27 cellular contexts compared by ENCODE assay signal in the genomic region with DNA sequence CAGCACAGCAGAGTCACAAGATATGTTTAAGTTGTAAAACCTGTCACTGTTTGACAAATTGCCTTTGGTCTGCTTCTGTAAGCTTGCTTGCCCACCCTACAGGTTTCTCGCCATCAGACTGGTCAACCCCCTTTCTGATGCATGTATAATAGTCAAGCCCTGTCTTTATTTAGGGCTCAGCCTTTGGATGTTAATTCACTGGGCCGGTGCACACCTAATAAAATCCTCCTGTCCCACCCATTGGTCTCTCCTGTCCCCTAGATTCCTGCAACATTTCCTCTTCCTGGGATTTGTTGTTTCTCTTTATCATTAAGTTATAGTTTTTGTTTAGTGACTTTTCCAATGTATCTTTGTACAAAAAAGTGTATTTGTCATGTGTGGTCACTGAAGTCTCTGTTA.
"Had no signal": no experiment of that assay in that cellular context is flagged by ENCODE, and none has a peak within 500 bp of the region (broad histone marks: within the 10 kb centered on the region; RNA-seq: fewer than 3 reads in every experiment).

No MANE protein-coding gene starts in this region.

- ATAC-seq: natural killer cell; psoas muscle; right cardiac atrium; right lobe of liver; stimulated activated effector memory CD8-positive, alpha-beta T cell treated with anti-CD3 and anti-CD28 coated beads, Interleukin-12 subunit alpha, Interleukin-12 subunit beta, amount 100 ng/mL, for 72 hours; stimulated activated naive B cell treated with anti-CD40 and anti-IgM and Interleukin-4, amounts not matched to agents 10 μg/mL and 1 μg/mL and 100 μg/mL, for 72 hours; upper lobe of right lung had no signal

- H3K9me3 ChIP-seq: ovary, psoas muscle, right lobe of liver, sigmoid colon, thoracic aorta, thyroid gland, tibial nerve, upper lobe of right lung, uterus had no signal

- DNase-seq: natural killer cell; occipital lobe; ovary; posterior cingulate gyrus; psoas muscle; right cardiac atrium; right lobe of liver; sigmoid colon; small intestine; stimulated activated CD4-positive, alpha-beta T cell treated with anti-CD3 and anti-CD28 coated beads, Interleukin-15, amount 100 ng/mL, for 24 hours; stimulated activated CD4-positive, alpha-beta T cell treated with anti-CD3 and anti-CD28 coated beads, Interleukin-2, amount 100 ng/mL, for 24 hours; stimulated activated CD4-positive, alpha-beta T cell treated with anti-CD3 and anti-CD28 coated beads, Interleukin-2, amount 100 ng/mL, for 48 hours; stimulated activated CD4-positive, alpha-beta T cell treated with anti-CD3 and anti-CD28 coated beads, Interleukin-4, amount 100 ng/mL, for 24 hours; stimulated activated naive B cell treated with anti-CD40 and anti-IgM and Interleukin-4, amounts not matched to agents 10 μg/mL and 1 μg/mL and 100 μg/mL, for 72 hours; stimulated activated naive CD4-positive, alpha-beta T cell treated with Interleukin-2 at 50 U/mL for 16 hours; stomach; thyroid gland; upper lobe of right lung; uterus had no signal

- H3K27me3 Mint-ChIP-seq: progenitor cell of endocrine pancreas; stimulated activated naive CD8-positive, alpha-beta T cell treated with anti-CD3 and anti-CD28 coated beads, Interleukin-15, Interleukin-2, amounts not matched to agents 100 ng/mL and 50 ng/mL, for 24 hours had no signal

- H3K4me2 ChIP-seq: neural progenitor cell had no signal

- H3K36me3 Mint-ChIP-seq: natural killer cell; neural progenitor cell; stimulated activated effector memory CD8-positive, alpha-beta T cell treated with anti-CD3 and anti-CD28 coated beads, Interleukin-12 subunit alpha, Interleukin-12 subunit beta, amount 100 ng/mL, for 72 hours; stimulated activated naive B cell treated with anti-CD40 and anti-IgM and Interleukin-4, amounts not matched to agents 10 μg/mL and 1 μg/mL and 100 μg/mL, for 72 hours had no signal

- H3K4me3 ChIP-seq: neural progenitor cell, ovary, psoas muscle, right lobe of liver, sigmoid colon, stomach, thoracic aorta, thyroid gland, tibial nerve, upper lobe of right lung, uterus had no signal

- H3K4me3 Mint-ChIP-seq: natural killer cell; nephron; neural progenitor cell; stimulated activated effector memory CD8-positive, alpha-beta T cell treated with anti-CD3 and anti-CD28 coated beads, Interleukin-12 subunit alpha, Interleukin-12 subunit beta, amount 100 ng/mL, for 72 hours; stimulated activated naive B cell treated with anti-CD40 and anti-IgM and Interleukin-4, amounts not matched to agents 10 μg/mL and 1 μg/mL and 100 μg/mL, for 72 hours; stimulated activated naive CD8-positive, alpha-beta T cell treated with anti-CD3 and anti-CD28 coated beads, Interleukin-15, Interleukin-2, amounts not matched to agents 100 ng/mL and 50 ng/mL, for 24 hours had no signal

- H3K27ac ChIP-seq: neural progenitor cell, ovary, parathyroid adenoma, psoas muscle, right lobe of liver, sigmoid colon, stomach, thoracic aorta, thyroid gland, tibial nerve, upper lobe of right lung, uterus had no signal

- H3K27ac Mint-ChIP-seq: natural killer cell; nephron; neural progenitor cell; stimulated activated effector memory CD8-positive, alpha-beta T cell treated with anti-CD3 and anti-CD28 coated beads, Interleukin-12 subunit alpha, Interleukin-12 subunit beta, amount 100 ng/mL, for 72 hours; stimulated activated naive B cell treated with anti-CD40 and anti-IgM and Interleukin-4, amounts not matched to agents 10 μg/mL and 1 μg/mL and 100 μg/mL, for 72 hours; stimulated activated naive CD8-positive, alpha-beta T cell treated with anti-CD3 and anti-CD28 coated beads, Interleukin-15, Interleukin-2, amounts not matched to agents 100 ng/mL and 50 ng/mL, for 24 hours had no signal

- H3K36me3 ChIP-seq: neural progenitor cell, ovary, right lobe of liver, sigmoid colon, stomach, thoracic aorta, thyroid gland, tibial nerve, upper lobe of right lung, uterus had no signal

- H3K9me3 Mint-ChIP-seq: natural killer cell; stimulated activated effector memory CD8-positive, alpha-beta T cell treated with anti-CD3 and anti-CD28 coated beads, Interleukin-12 subunit alpha, Interleukin-12 subunit beta, amount 100 ng/mL, for 72 hours; stimulated activated naive CD8-positive, alpha-beta T cell treated with anti-CD3 and anti-CD28 coated beads, Interleukin-15, Interleukin-2, amounts not matched to agents 100 ng/mL and 50 ng/mL, for 24 hours had no signal

- H2AFZ ChIP-seq: neural progenitor cell, parathyroid adenoma had no signal

- H3K4me1 ChIP-seq: neural progenitor cell, parathyroid adenoma, psoas muscle, right lobe of liver, sigmoid colon, stomach, thyroid gland, tibial nerve, upper lobe of right lung, uterus had no signal

- H3K4me1 Mint-ChIP-seq: natural killer cell; nephron; neural progenitor cell; stimulated activated effector memory CD8-positive, alpha-beta T cell treated with anti-CD3 and anti-CD28 coated beads, Interleukin-12 subunit alpha, Interleukin-12 subunit beta, amount 100 ng/mL, for 72 hours; stimulated activated naive B cell treated with anti-CD40 and anti-IgM and Interleukin-4, amounts not matched to agents 10 μg/mL and 1 μg/mL and 100 μg/mL, for 72 hours had no signal

- H3K27me3 ChIP-seq: neural progenitor cell, ovary, right lobe of liver, sigmoid colon, stomach, thyroid gland, tibial nerve, upper lobe of right lung, uterus had no signal

- H3K79me2 ChIP-seq: parathyroid adenoma had no signal
